In genomic region chr1:84721152-84721551, GRCh38 we compare ENCODE assay signal across 12 cellular contexts. TPM values are rescaled to one million over a fixed set of nuclear protein-coding genes. Genes with fewer than 3 reads are reported as not detected.
DNase-seq lines count a peak whose midpoint lies in the region; ATAC-seq and TF ChIP-seq lines count a peak whose summit lies in the region.
"Had no signal": no experiment of that assay in that cellular context is flagged by ENCODE, and none has a peak within 500 bp of the region (broad histone marks: within the 10 kb centered on the region; RNA-seq: fewer than 3 reads in every experiment).

No MANE protein-coding gene starts in this region.

- H3K27me3 Mint-ChIP-seq in nephron progenitor cell (ENCODE audit: low read depth, poor library complexity) = no peaks in the 10 kb centered on the region
- H3K27me3 Mint-ChIP-seq in naive thymus-derived CD4-positive, alpha-beta T cell = peaks cover 0 to 6% (median 0%) of the 10 kb centered on the region in 5 donors

- intact Hi-C loops in naive thymus-derived CD4-positive, alpha-beta T cell (cut with micrococcal nuclease) = no loop called here

- no peak for TF ChIP-seq CTCF in astrocyte of the cerebellum (IDR thresholded peaks at IDR 0.05; ENCODE audit: low read depth, low read length, missing control alignments)
- no peak for TF ChIP-seq CTCF in nephron progenitor cell (IDR thresholded peaks at IDR 0.05)
- no peak for TF ChIP-seq CTCF in upper lobe of left lung (IDR thresholded peaks at IDR 0.05)

- TF ChIP-seq POLR2A in upper lobe of left lung (IDR thresholded peaks at IDR 0.05) = no peak

- WGBS in upper lobe of left lung, 2 donors = 86 to 96% methylated on average over 2 of the region's 2 CpGs

- H3K4me3 Mint-ChIP-seq in nephron progenitor cell = no peak overlapping the region
- no peak overlapping the region for H3K4me3 Mint-ChIP-seq in naive thymus-derived CD4-positive, alpha-beta T cell
- H3K4me3 Mint-ChIP-seq: stimulated activated memory B cell treated with anti-CD40 and anti-IgM and Interleukin-4, amounts not matched to agents 10 μg/mL and 1 μg/mL and 100 μg/mL, for 72 hours had no signal

- no peaks in the 10 kb centered on the region for H3K9me3 Mint-ChIP-seq in nephron progenitor cell
- H3K9me3 Mint-ChIP-seq in naive thymus-derived CD4-positive, alpha-beta T cell = no peaks in the 10 kb centered on the region
- H3K9me3 Mint-ChIP-seq: stimulated activated memory B cell treated with anti-CD40 and anti-IgM and Interleukin-4, amounts not matched to agents 10 μg/mL and 1 μg/mL and 100 μg/mL, for 72 hours had no signal

- TF ChIP-seq EP300 in upper lobe of left lung (IDR thresholded peaks at IDR 0.05) = no peak

- POLR2A ChIA-PET in naive thymus-derived CD4-positive, alpha-beta T cell (lab: Charles Lee) = interaction anchor here (0.9 kb wide), 1 partner anchor 9 kb away, joined by 3 read pairs; no protein-coding TSS in a partner anchor

- no peaks in the 10 kb centered on the region for H3K27me3 ChIP-seq in upper lobe of left lung
- H3K27me3 ChIP-seq in naive thymus-derived CD4-positive, alpha-beta T cell (ENCODE audit: control insufficient read depth in 2 of 2, insufficient read depth in 2 of 2, low read length in 2 of 2) = no peaks in the 10 kb centered on the region

- no peaks in the 10 kb centered on the region for H3K4me1 ChIP-seq in upper lobe of left lung
- H3K4me1 ChIP-seq in naive thymus-derived CD4-positive, alpha-beta T cell (ENCODE audit: control insufficient read depth in 2 of 2, insufficient read depth in 2 of 2, low read length in 2 of 2) = no peaks in the 10 kb centered on the region

- peak; percentile 26 for DNase-seq in Daoy (ENCODE audit: low read depth)
- peak; percentile 6 for DNase-seq in astrocyte of the cerebellum (ENCODE audit: low read depth)
- DNase-seq in medulla oblongata (ENCODE audit: extremely low spot score) = peak; percentile 10
- no peak for DNase-seq in nephron progenitor cell
- DNase-seq in upper lobe of left lung = no peak
- DNase-seq in CD1c-positive myeloid dendritic cell (ENCODE audit: extremely low spot score) = no peak
- no peak for DNase-seq in naive thymus-derived CD4-positive, alpha-beta T cell
- DNase-seq: kidney glomerular epithelial cell, right cardiac atrium, T-helper 1 cell had no signal

- CTCF ChIA-PET in naive thymus-derived CD4-positive, alpha-beta T cell (lab: Charles Lee) = interaction anchor here (0.7 to 1.6 kb wide), 3 partner anchors 23 to 32 kb away, joined by 3 to 4 read pairs (median 3); no protein-coding TSS in a partner anchor

- H3K9me3 ChIP-seq in upper lobe of left lung = no peaks in the 10 kb centered on the region
- no peaks in the 10 kb centered on the region for H3K9me3 ChIP-seq in naive thymus-derived CD4-positive, alpha-beta T cell (ENCODE audit: control insufficient read depth in 2 of 3, low read length in 3 of 3)

- no peaks in the 10 kb centered on the region for H3K36me3 ChIP-seq in upper lobe of left lung
- no peaks in the 10 kb centered on the region for H3K36me3 ChIP-seq in naive thymus-derived CD4-positive, alpha-beta T cell (ENCODE audit: control insufficient read depth in 2 of 3, insufficient read depth in 3 of 3, low read length in 3 of 3)

- no peak overlapping the region for H3K27ac Mint-ChIP-seq in nephron progenitor cell
- no peak overlapping the region for H3K27ac Mint-ChIP-seq in naive thymus-derived CD4-positive, alpha-beta T cell
- H3K27ac Mint-ChIP-seq: stimulated activated memory B cell treated with anti-CD40 and anti-IgM and Interleukin-4, amounts not matched to agents 10 μg/mL and 1 μg/mL and 100 μg/mL, for 72 hours had no signal

- no peak overlapping the region for H3K27ac ChIP-seq in upper lobe of left lung
- H3K27ac ChIP-seq in naive thymus-derived CD4-positive, alpha-beta T cell (ENCODE audit: low read depth, low read length) = no peak overlapping the region

- H3K4me1 Mint-ChIP-seq in nephron progenitor cell = peaks cover 14% of the 10 kb centered on the region
- H3K4me1 Mint-ChIP-seq in naive thymus-derived CD4-positive, alpha-beta T cell = peaks cover 0 to 2% (median 0%) of the 10 kb centered on the region in 7 donors
- H3K4me1 Mint-ChIP-seq: stimulated activated memory B cell treated with anti-CD40 and anti-IgM and Interleukin-4, amounts not matched to agents 10 μg/mL and 1 μg/mL and 100 μg/mL, for 72 hours had no signal

- in situ Hi-C loops in astrocyte of the cerebellum (cut with HindIII; ENCODE audit: low sequenced_read_pairs) = no loop called here

- H3K4me3 ChIP-seq in astrocyte of the cerebellum (ENCODE audit: low read depth, low read length) (no peak overlapping the region), upper lobe of left lung (no peak overlapping the region)
- H3K4me3 ChIP-seq in naive thymus-derived CD4-positive, alpha-beta T cell (ENCODE audit: low read length) = no peak overlapping the region

- no peaks in the 10 kb centered on the region for H3K36me3 Mint-ChIP-seq in nephron progenitor cell (ENCODE audit: low read depth)
- H3K36me3 Mint-ChIP-seq in naive thymus-derived CD4-positive, alpha-beta T cell = no peaks in the 10 kb centered on the region
- H3K36me3 Mint-ChIP-seq: stimulated activated memory B cell treated with anti-CD40 and anti-IgM and Interleukin-4, amounts not matched to agents 10 μg/mL and 1 μg/mL and 100 μg/mL, for 72 hours had no signal

- ATAC-seq in HG02759 (IDR thresholded peaks at IDR 0.05; ENCODE audit: unreplicated experiment) = peak; percentile 44
- ATAC-seq in upper lobe of left lung (ENCODE audit: low FRiP score in 2 of 2) = no peak
- ATAC-seq in naive thymus-derived CD4-positive, alpha-beta T cell = no peak
- ATAC-seq: right cardiac atrium; stimulated activated memory B cell treated with anti-CD40 and anti-IgM and Interleukin-4, amounts not matched to agents 10 μg/mL and 1 μg/mL and 100 μg/mL, for 72 hours had no signal

RNA-seq across cellular contexts. Expression of gene SSX2IP, which starts 30.9 kb away (rescaled TPM):
- total RNA-seq in Daoy (2014; rRNA removed; shearing (Covaris generic)) = 46.9 and 68.5 TPM in 2 replicates
- 10 to 100 TPM in 1 of 6 donors, 1 to 10 TPM in 5; 2.1 to 15.0 (median 5.4) TPM for total RNA-seq in upper lobe of left lung
- total RNA-seq in naive thymus-derived CD4-positive, alpha-beta T cell = 10 to 100 TPM in 1 of 5 experiments, 1 to 10 TPM in 4; 7.5 to 13.4 (median 8.1) TPM
- polyA plus RNA-seq in naive thymus-derived CD4-positive, alpha-beta T cell = 1 to 10 TPM; 8.4 to 8.8 TPM

Comparison
In these comparisons a context has a peak if more than half of its experiments do, and no peak if none do; other contexts are left out.
1. DNase-seq: peak in Daoy (single experiment), astrocyte of the cerebellum (single experiment) and medulla oblongata (single experiment); none in nephron progenitor cell (single experiment), upper lobe of left lung (0 of 2), CD1c-positive myeloid dendritic cell (single experiment) and naive thymus-derived CD4-positive, alpha-beta T cell (0 of 9).